Comparison of ENCODE assay signal across 12 cellular contexts in the genomic region with DNA sequence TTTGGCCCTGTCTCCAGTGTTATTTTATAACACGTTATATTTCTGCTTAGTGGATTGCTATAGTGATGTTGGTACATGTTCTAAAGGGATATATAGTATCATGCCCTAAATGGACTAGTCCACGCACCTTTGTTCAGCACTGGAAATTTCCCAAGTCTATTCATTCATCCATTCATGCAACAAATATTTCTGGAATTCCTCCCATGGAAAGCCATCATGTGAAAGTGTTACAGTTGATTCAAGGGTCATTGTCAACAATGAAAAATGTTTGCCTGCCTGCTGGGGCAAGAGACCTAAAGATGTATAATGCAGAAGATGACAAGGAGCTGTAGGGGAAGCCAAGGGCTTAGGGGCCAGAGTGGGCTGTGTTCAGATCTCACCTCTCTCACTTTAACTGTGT. TPM values are rescaled to one million over a fixed set of nuclear protein-coding genes. Genes with fewer than 3 reads are reported as not detected.
DNase-seq lines count a peak whose midpoint lies in the region; ATAC-seq and TF ChIP-seq lines count a peak whose summit lies in the region.
"Had no signal": no experiment of that assay in that cellular context is flagged by ENCODE, and none has a peak within 500 bp of the region (broad histone marks: within the 10 kb centered on the region; RNA-seq: fewer than 3 reads in every experiment).

No MANE protein-coding gene starts in this region.

- ATAC-seq in Panc1: peak; percentile 76
- peak; percentile 74 for ATAC-seq in omental fat pad (ENCODE audit: low FRiP score)
- ATAC-seq: activated CD4-positive, CD25-positive, alpha-beta regulatory T cell treated with anti-CD3 and anti-CD28 coated beads, Interleukin-2, amount 50 U/mL, for 24 hours; GM12878 had no signal

- no TSS peak for BruUV-seq in Panc1 (replicated peaks; lab: Mats Ljungman, UMichigan)

- CTCF ChIA-PET in Panc1 (lab: Charles Lee): no interaction called here

- H3K4me1 ChIP-seq in Panc1 (ENCODE audit: control insufficient read depth, insufficient read depth, low read length) (peaks cover 9% of the 10 kb centered on the region), SJCRH30 (peaks cover 17% of the 10 kb centered on the region; the same call in 1 of the 2 replicates)

- H3K4me3 ChIP-seq in Panc1 (ENCODE audit: low read depth in 2 of 2, low read length in 2 of 2) (no peak overlapping the region), epithelial cell of esophagus (ENCODE audit: low read length) (no peak overlapping the region), SJCRH30 (no peak overlapping the region)
- H3K4me3 ChIP-seq: GM12878 had no signal

- TF ChIP-seq CTCF in Panc1 (IDR thresholded peaks at IDR 0.05): no peak
- TF ChIP-seq CTCF in epithelial cell of esophagus (IDR thresholded peaks at IDR 0.05; ENCODE audit: insufficient read depth, low read depth, low read length, missing control alignments): no peak
- no peak for TF ChIP-seq CTCF in omental fat pad (IDR thresholded peaks at IDR 0.05)

- no peaks in the 10 kb centered on the region for H3K36me3 ChIP-seq in Panc1 (ENCODE audit: control insufficient read depth, insufficient read depth, low read length)
- H3K36me3 ChIP-seq in SJCRH30: no peaks in the 10 kb centered on the region

- H3K27me3 ChIP-seq in Panc1 (ENCODE audit: control insufficient read depth, insufficient read depth, low read length) (no peaks in the 10 kb centered on the region), SJCRH30 (no peaks in the 10 kb centered on the region)

- H3K9me3 ChIP-seq in Panc1 (ENCODE audit: control insufficient read depth, insufficient read depth, low read depth, low read length) (no peaks in the 10 kb centered on the region), SJCRH30 (replicated peaks) (no peaks in the 10 kb centered on the region)

- in situ Hi-C loops in Panc1 (cut with HindIII; ENCODE audit: low pct_unique_long_range_greater_than_20kb, low sequenced_read_pairs): no loop called here

- intact Hi-C loops in Panc1 (cut with micrococcal nuclease; ENCODE audit: unreplicated experiment): no loop called here

- H3K27ac ChIP-seq in Panc1 (ENCODE audit: low read length) (peak overlapping the region; percentile 68), SJCRH30 (no peak overlapping the region)

- POLR2A ChIA-PET in Panc1 (lab: Charles Lee): no interaction called here

- DNase-seq in EH (ENCODE audit: low read depth) (peak; percentile 92), Panc1 (ENCODE audit: low read depth, low spot score) (peak; percentile 64), epithelial cell of esophagus (ENCODE audit: low read depth) (peak; percentile 90), omental fat pad (ENCODE audit: low spot score) (no peak), NCI-H526 (lab: John Stamatoyannopoulos, UW) (no peak), NAMALWA (ENCODE audit: low spot score) (no peak), SJCRH30 (no peak), HuH-7 (ENCODE audit: low spot score) (no peak)
- DNase-seq: SHP77; stimulated activated naive CD4-positive, alpha-beta T cell had no signal

RNA-seq across cellular contexts. Expression of gene HSPH1, which starts 10.8 kb away (rescaled TPM):
- 145 TPM for total RNA-seq in Panc1 (2021; ENCODE audit: unreplicated experiment)
- polyA plus RNA-seq in Panc1 (2012; ENCODE audit: insufficient read length): 67.9 TPM
- 100 to 1,000 TPM in 1 of 4 donors, 10 to 100 TPM in 3; 36.2 to 340 (median 66.4) TPM for total RNA-seq in omental fat pad
- 161 and 171 TPM in 2 replicates for total RNA-seq in SJCRH30 (2014; rRNA removed; shearing (Covaris generic))

RNA-seq across cellular contexts. Expression of gene B3GLCT, which starts 27.2 kb away (rescaled TPM):
- total RNA-seq in Panc1 (2021; ENCODE audit: unreplicated experiment) (16.5 TPM), omental fat pad (10 to 100 TPM in 1 of 4 donors, 1 to 10 TPM in 3; 5.4 to 16.4 (median 6.6) TPM)
- polyA plus RNA-seq in Panc1 (2012; ENCODE audit: insufficient read length): 6.5 TPM
- total RNA-seq in SJCRH30 (2014; rRNA removed; shearing (Covaris generic)): 10.3 and 12.2 TPM in 2 replicates

Comparison
In these comparisons a context has a peak if more than half of its experiments do, and no peak if none do; other contexts are left out.
1. DNase-seq: peak in EH (single experiment), Panc1 (single experiment) and epithelial cell of esophagus (single experiment); none in omental fat pad (single experiment), NCI-H526 (0 of 2), NAMALWA (single experiment), SJCRH30 (0 of 2) and HuH-7 (single experiment).